8 cellular contexts compared by ENCODE assay signal in genomic region chr7:38908759-38909335, GRCh38. TPM values are rescaled to one million over a fixed set of nuclear protein-coding genes. Genes with fewer than 3 reads are reported as not detected.
A peak's percentile ranks its signal among the peaks of the same experiment; 100 is the strongest.
DNase-seq lines count a peak whose midpoint lies in the region; ATAC-seq, FAIRE-seq and TF ChIP-seq lines count a peak whose summit lies in the region.

TSS of gene VPS41 (minus strand) at chr7:38909191. CDS start at chr7:38909174, 17 bp downstream.

- H3K4me2 ChIP-seq in endothelial cell of umbilical vein (ENCODE audit: insufficient read depth, low read length) = peak within 1 kb of the TSS; percentile 91

- peak; percentile 90 for DNase-seq in COLO829 (ENCODE audit: low spot score)
- peak; percentile 34 to 81 for DNase-seq in HL-60 (ENCODE audit: low read depth in 1 of 2, low spot score in 1 of 2)
- DNase-seq in NOMO-1 treated with dmso at 0.1 percent for 144 hours (lab: John Stamatoyannopoulos, UW; ENCODE audit: unreplicated experiment) = peak; percentile 76
- peak; percentile 49 for DNase-seq in activated CD8-positive, alpha-beta memory T cell treated with anti-CD3 and anti-CD28 coated beads, Interleukin-2, amount 50 U/mL, for 24 hours (ENCODE audit: extremely low read depth)
- DNase-seq in endothelial cell of umbilical vein (ENCODE audit: low read depth, low spot score) = peak; percentile 75
- peak; percentile 60 for DNase-seq in middle frontal gyrus (ENCODE audit: extremely low spot score, low spot score)
- DNase-seq in stimulated activated CD8-positive, alpha-beta memory T cell treated with anti-CD3 and anti-CD28 coated beads, Interleukin-2, amount 100 ng/mL, for 1 hour (ENCODE audit: low read depth in 2 of 2) = peak; percentile 54 to 57

- POLR2A ChIA-PET in endothelial cell of umbilical vein (lab: Charles Lee) = interaction anchor here (0.5 kb wide), 1 partner anchor 921 kb away, joined by 3 read pairs; no protein-coding TSS in a partner anchor

- TF ChIP-seq POLR2A in endothelial cell of umbilical vein (IDR thresholded peaks at IDR 0.05; ENCODE audit: low read depth, low read length) = peak; percentile 41

- no TSS peak for BruUV-seq in endothelial cell of umbilical vein (replicated peaks; lab: Mats Ljungman, UMichigan)

- TF ChIP-seq CTCF in HL-60 (IDR thresholded peaks at IDR 0.05; ENCODE audit: insufficient read depth, low read length) = no peak
- no peak for TF ChIP-seq CTCF in endothelial cell of umbilical vein (IDR thresholded peaks at IDR 0.05; ENCODE audit: extremely low read depth in 1 of 2, insufficient read depth in 1 of 2, low read depth in 1 of 2, low read length in 2 of 2)

- CTCF ChIA-PET in endothelial cell of umbilical vein (lab: Charles Lee) = interaction anchor here (0.6 to 1.7 kb wide), 11 partner anchors 9 to 541 kb away, joined by 3 to 7 read pairs (median 3); no protein-coding TSS in a partner anchor

- peak within 1 kb of the TSS; percentile 45 for H3K27ac ChIP-seq in HL-60 (replicated peaks)
- H3K27ac ChIP-seq in endothelial cell of umbilical vein (ENCODE audit: insufficient read depth, low read depth, low read length) = no peak within 1 kb of the TSS

- peak within 1 kb of the TSS; percentile 57 for H3K9ac ChIP-seq in endothelial cell of umbilical vein (replicated peaks; ENCODE audit: extremely low read depth, insufficient read depth, low read length)

- dilution Hi-C loops in endothelial cell of umbilical vein (cut with MboI; ENCODE audit: extremely low pct_ligation_motif_present, low sequenced_read_pairs) = no loop called here

- peaks cover 7% of the 10 kb centered on the region for H3K4me1 ChIP-seq in endothelial cell of umbilical vein (ENCODE audit: control insufficient read depth, extremely low read depth, insufficient read depth, low read length)

- no peaks in the 10 kb centered on the region for H3K9me3 ChIP-seq in endothelial cell of umbilical vein (replicated peaks; ENCODE audit: control insufficient read depth, insufficient read depth, low read length)

- H3K27me3 ChIP-seq in HL-60 (ENCODE audit: insufficient read depth, poor library complexity, severe bottlenecking) (no peaks in the 10 kb centered on the region), endothelial cell of umbilical vein (ENCODE audit: control insufficient read depth in 2 of 2, insufficient read depth in 2 of 2, low read length in 2 of 2) (peaks cover 1 to 6% of the 10 kb centered on the region in 2 experiments)

- intact Hi-C loops in endothelial cell of umbilical vein (cut with micrococcal nuclease) = no loop called here

- no peaks in the 10 kb centered on the region for H4K20me1 ChIP-seq in endothelial cell of umbilical vein (replicated peaks; ENCODE audit: control insufficient read depth, extremely low read depth, insufficient read depth, low read length)

- H3K4me3 ChIP-seq in HL-60 (replicated peaks; ENCODE audit: insufficient read depth, low read length) (peak within 1 kb of the TSS; percentile 99), endothelial cell of umbilical vein (replicated peaks in 1 of 3; ENCODE audit: insufficient read depth in 1 of 3, low read depth in 1 of 3, low read length in 3 of 3) (peak within 1 kb of the TSS; percentile 91 to 97 (median 96))

- H3K9me1 ChIP-seq in endothelial cell of umbilical vein (replicated peaks; ENCODE audit: control insufficient read depth, extremely low read depth, insufficient read depth, low read length) = no peaks in the 10 kb centered on the region

- no peaks in the 10 kb centered on the region for H3K36me3 ChIP-seq in endothelial cell of umbilical vein (ENCODE audit: control insufficient read depth in 2 of 2, extremely low read depth in 1 of 2, insufficient read depth in 2 of 2, low read length in 2 of 2)

- ATAC-seq in GM19463 (IDR thresholded peaks at IDR 0.05; ENCODE audit: unreplicated experiment) = peak; percentile 97

- no peaks in the 10 kb centered on the region for H3K79me2 ChIP-seq in endothelial cell of umbilical vein (ENCODE audit: control insufficient read depth, insufficient read depth, low read length)

- peak within 1 kb of the TSS; percentile 97 for H2AFZ ChIP-seq in endothelial cell of umbilical vein (ENCODE audit: low read depth, low read length)

- FAIRE-seq in endothelial cell of umbilical vein (lab: Jason Lieb, UNC) = peak; percentile 95

TF ChIP-seq in endothelial cell of umbilical vein, 7 proteins besides CTCF, POLR2A, EP300 and RAD21:
- TF ChIP-seq FOS (IDR thresholded peaks at IDR 0.05; ENCODE audit: borderline replicate concordance, insufficient read depth, low read length) (no peak), POLR2AphosphoS5 (IDR thresholded peaks at IDR 0.05; ENCODE audit: insufficient read depth, low read depth, low read length) (peak; percentile 55)
- TF ChIP-seq, protein P1, sequence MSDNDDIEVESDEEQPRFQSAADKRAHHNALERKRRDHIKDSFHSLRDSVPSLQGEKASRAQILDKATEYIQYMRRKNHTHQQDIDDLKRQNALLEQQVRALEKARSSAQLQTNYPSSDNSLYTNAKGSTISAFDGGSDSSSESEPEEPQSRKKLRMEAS (IDR thresholded peaks at IDR 0.05; ENCODE audit: insufficient read depth, insufficient read length) = peak; percentile 32

RNA-seq across cellular contexts. Expression of gene VPS41, which starts in this region (rescaled TPM):
- total RNA-seq in endothelial cell of umbilical vein = 79.8 and 81.4 TPM in 2 replicates
- polyA plus RNA-seq in endothelial cell of umbilical vein = 11.6 and 14.3 TPM in 2 replicates
- polyA plus RNA-seq in endothelial cell of umbilical vein (2011; cell fraction: cytosol; rRNA removed) = 12.6 and 13.2 TPM in 2 replicates
- 46.7 and 55.6 TPM in 2 replicates for polyA plus RNA-seq in endothelial cell of umbilical vein (2011; cell fraction: nucleus; rRNA removed)
- 41.5 and 58.3 TPM in 2 replicates for polyA plus RNA-seq in endothelial cell of umbilical vein (2012)
- 29.7 and 33.7 TPM in 2 replicates for polyA minus RNA-seq in endothelial cell of umbilical vein
- 4.8 TPM for polyA minus RNA-seq in endothelial cell of umbilical vein (2011; cell fraction: cytosol; rRNA and poly(A)+ RNA removed)
- 51.3 and 76.8 TPM in 2 replicates for polyA minus RNA-seq in endothelial cell of umbilical vein (2011; cell fraction: nucleus; rRNA and poly(A)+ RNA removed)
